In the genomic region with DNA sequence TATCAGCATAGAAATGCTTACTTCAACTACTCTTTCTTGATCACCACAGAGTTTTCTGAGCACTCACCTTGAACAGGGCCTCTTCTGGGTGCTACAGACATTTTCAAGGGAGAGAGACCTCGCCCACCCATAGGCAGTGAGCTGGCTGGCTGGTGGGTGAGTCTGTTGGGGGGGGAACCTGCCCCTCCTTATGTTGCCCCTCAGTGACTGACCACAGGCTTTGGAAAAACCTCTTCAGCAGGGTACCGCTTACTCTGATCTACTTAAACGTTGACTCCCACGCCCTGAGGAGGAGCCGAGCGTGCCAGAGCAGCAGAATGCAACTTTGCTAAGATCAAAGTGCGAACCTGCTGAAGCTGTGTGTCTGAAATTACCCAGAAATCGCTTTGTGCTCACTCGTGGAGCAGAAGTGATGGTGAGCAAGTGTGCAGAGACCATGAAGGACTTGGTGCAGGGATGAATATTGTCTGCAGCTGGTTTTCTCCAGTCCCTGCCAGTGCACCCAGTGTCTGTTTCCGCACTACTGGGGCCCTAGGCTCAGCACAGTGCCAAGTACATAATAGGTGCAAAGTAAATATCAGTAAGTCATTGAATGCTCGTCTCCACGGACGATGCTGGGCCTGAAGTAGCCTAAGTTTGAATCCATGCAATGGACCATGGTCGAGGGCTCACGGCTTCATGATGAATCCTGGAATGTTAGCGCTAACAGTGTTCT, we compare ENCODE assay signal across 11 cellular contexts.
DNase-seq lines count a peak whose midpoint lies in the region; ATAC-seq, FAIRE-seq and TF ChIP-seq lines count a peak whose summit lies in the region.
"Had no signal": no experiment of that assay in that cellular context is flagged by ENCODE, and none has a peak within 500 bp of the region (broad histone marks: within the 10 kb centered on the region; RNA-seq: fewer than 3 reads in every experiment).

No MANE protein-coding gene starts in this region.

- peaks cover 26 to 60% (median 35%) of the 10 kb centered on the region in 4 donors for H3K4me1 Mint-ChIP-seq in CD4-positive, CD25-positive, alpha-beta regulatory T cell
- H3K4me1 Mint-ChIP-seq in T-helper 17 cell = peaks cover 52% of the 10 kb centered on the region

- ATAC-seq in CD4-positive, CD25-positive, alpha-beta regulatory T cell (ENCODE audit: low read depth in 2 of 2) = peak in 1 of 2 donors; percentile 17
- peak; percentile 38 for ATAC-seq in T-helper 17 cell
- no peak for ATAC-seq in HG02938 (IDR thresholded peaks at IDR 0.05; ENCODE audit: unreplicated experiment)
- no peak for ATAC-seq in gastrocnemius medialis

- FAIRE-seq in small intestine (lab: Jason Lieb, UNC) = no peak
- FAIRE-seq: H1 had no signal

- no peaks in the 10 kb centered on the region for H3K36me3 ChIP-seq in CD4-positive, CD25-positive, alpha-beta regulatory T cell (ENCODE audit: control insufficient read depth, insufficient read depth, low read length)
- H3K36me3 ChIP-seq in small intestine (ENCODE audit: control insufficient read depth in 2 of 2, insufficient read depth in 2 of 2, low read length in 2 of 2) (no peaks in the 10 kb centered on the region), gastrocnemius medialis (no peaks in the 10 kb centered on the region)

- TF ChIP-seq CTCF in gastrocnemius medialis (IDR thresholded peaks at IDR 0.05 in 4 of 5, conservative IDR thresholded peaks at IDR 0.05 in 1 of 5) = no peak

- H3K27ac Mint-ChIP-seq in CD4-positive, CD25-positive, alpha-beta regulatory T cell = peak overlapping the region; percentile 63 to 94 (median 83)
- peak overlapping the region; percentile 99 for H3K27ac Mint-ChIP-seq in T-helper 17 cell

- peak in 2 of 3 donors; percentile 29 to 63 for DNase-seq in CD4-positive, CD25-positive, alpha-beta regulatory T cell
- DNase-seq in T-helper 17 cell (no peak), small intestine (peak; percentile 83), DMS153 (lab: John Stamatoyannopoulos, UW) (no peak), gastrocnemius medialis (no peak), NCI-H748 treated with DMSO at 0.1 percent for 48 hours (lab: John Stamatoyannopoulos, UW) (no peak)
- peak; percentile 58 for DNase-seq in activated naive CD4-positive, alpha-beta T cell treated with Interleukin-2 at 50 U/mL for 16 hours
- DNase-seq: amniotic stem cell, NCI-H2029 treated with DMSO at 0.1 percent for 48 hours had no signal

- peak overlapping the region; percentile 10 to 73 (median 61) for H3K4me3 Mint-ChIP-seq in CD4-positive, CD25-positive, alpha-beta regulatory T cell
- peak overlapping the region; percentile 63 for H3K4me3 Mint-ChIP-seq in T-helper 17 cell

- peaks cover 38% of the 10 kb centered on the region for H3K4me1 ChIP-seq in CD4-positive, CD25-positive, alpha-beta regulatory T cell (ENCODE audit: control insufficient read depth, insufficient read depth, low read length, poor library complexity, severe bottlenecking)
- peaks cover 3 to 5% of the 10 kb centered on the region in 2 donors for H3K4me1 ChIP-seq in small intestine (ENCODE audit: control insufficient read depth in 2 of 2, insufficient read depth in 1 of 2, low read depth in 1 of 2, low read length in 1 of 2)
- peaks cover 13 to 18% of the 10 kb centered on the region in 2 donors for H3K4me1 ChIP-seq in gastrocnemius medialis

- peak overlapping the region; percentile 53 for H3K27ac ChIP-seq in CD4-positive, CD25-positive, alpha-beta regulatory T cell (ENCODE audit: insufficient read depth, low read length, poor library complexity, severe bottlenecking)
- H3K27ac ChIP-seq in small intestine (ENCODE audit: low read depth in 1 of 2, low read length in 1 of 2) = peak overlapping the region in 1 of 2 donors; percentile 48
- H3K27ac ChIP-seq in gastrocnemius medialis = no peak overlapping the region

- H3K4me3 ChIP-seq in CD4-positive, CD25-positive, alpha-beta regulatory T cell (ENCODE audit: low read depth, low read length) = no peak overlapping the region
- H3K4me3 ChIP-seq in small intestine (ENCODE audit: low read depth in 1 of 2, low read length in 2 of 2) = no peak overlapping the region
- no peak overlapping the region for H3K4me3 ChIP-seq in gastrocnemius medialis

- WGBS in small intestine, 3 donors = 20 to 64% (median 39%) methylated on average over 16 of the region's 16 CpGs

- H3K9me3 ChIP-seq in CD4-positive, CD25-positive, alpha-beta regulatory T cell (ENCODE audit: control insufficient read depth in 2 of 2, low read length in 2 of 2) = no peaks in the 10 kb centered on the region
- H3K9me3 ChIP-seq in T-helper 17 cell (ENCODE audit: control insufficient read depth, low read length, poor library complexity, severe bottlenecking) = no peaks in the 10 kb centered on the region
- H3K9me3 ChIP-seq in small intestine (ENCODE audit: control insufficient read depth, low read depth) = no peaks in the 10 kb centered on the region
- no peaks in the 10 kb centered on the region for H3K9me3 ChIP-seq in gastrocnemius medialis

- intact Hi-C loops in gastrocnemius medialis (cut with DNase I; ENCODE audit: low total_unique reads) = no loop called here

- TF ChIP-seq POLR2A in gastrocnemius medialis (IDR thresholded peaks at IDR 0.05) = no peak

- H3K27me3 ChIP-seq in CD4-positive, CD25-positive, alpha-beta regulatory T cell (ENCODE audit: control insufficient read depth, insufficient read depth, low read length) = no peaks in the 10 kb centered on the region
- H3K27me3 ChIP-seq in small intestine (ENCODE audit: control insufficient read depth in 2 of 2, insufficient read depth in 2 of 2, low read length in 2 of 2) = no peaks in the 10 kb centered on the region
- H3K27me3 ChIP-seq in gastrocnemius medialis = no peaks in the 10 kb centered on the region

- in situ Hi-C loops in gastrocnemius medialis (cut with MboI; ENCODE audit: low sequenced_read_pairs in 4 of 4) = no loop called here

- no peaks in the 10 kb centered on the region for H3K36me3 Mint-ChIP-seq in CD4-positive, CD25-positive, alpha-beta regulatory T cell
- H3K36me3 Mint-ChIP-seq in T-helper 17 cell (ENCODE audit: low read depth) = no peaks in the 10 kb centered on the region

- H3K9me3 Mint-ChIP-seq in CD4-positive, CD25-positive, alpha-beta regulatory T cell = no peaks in the 10 kb centered on the region

- H3K27me3 Mint-ChIP-seq in CD4-positive, CD25-positive, alpha-beta regulatory T cell = peaks cover 6% of the 10 kb centered on the region
- H3K27me3 Mint-ChIP-seq in T-helper 17 cell = no peaks in the 10 kb centered on the region

Comparison
In these comparisons a context has a peak if more than half of its experiments do, and no peak if none do; other contexts are left out.
1. DNase-seq: peak in CD4-positive, CD25-positive, alpha-beta regulatory T cell (2 of 3), activated naive CD4-positive, alpha-beta T cell treated with Interleukin-2 at 50 U/mL for 16 hours (single experiment) and small intestine (single experiment); none in T-helper 17 cell (0 of 3), DMS153 (single experiment), gastrocnemius medialis (0 of 2) and NCI-H748 treated with DMSO at 0.1 percent for 48 hours (single experiment).